ENCODE assay signal across 25 cellular contexts in genomic region chr2:182444806-182445205, GRCh38. TPM values are rescaled to one million over a fixed set of nuclear protein-coding genes. Genes with fewer than 3 reads are reported as not detected.
A peak's percentile ranks its signal among the peaks of the same experiment; 100 is the strongest.
DNase-seq lines count a peak whose midpoint lies in the region; ATAC-seq and TF ChIP-seq lines count a peak whose summit lies in the region.
"Had no signal": no experiment of that assay in that cellular context is flagged by ENCODE, and none has a peak within 500 bp of the region (broad histone marks: within the 10 kb centered on the region; RNA-seq: fewer than 3 reads in every experiment).

No MANE protein-coding gene starts in this region.

- ATAC-seq in HG03175 (IDR thresholded peaks at IDR 0.05; ENCODE audit: unreplicated experiment): no peak
- ATAC-seq: activated naive CD4-positive, alpha-beta T cell treated with anti-CD3 and anti-CD28 coated beads, Interleukin-2, amount 50 U/mL, for 72 hours; activated T-helper 17 cell treated with anti-CD3 and anti-CD28 coated beads, Interleukin-2, amount 50 U/mL, for 72 hours; body of pancreas; heart right ventricle; naive thymus-derived CD8-positive, alpha-beta T cell; stimulated activated memory B cell treated with anti-CD40 and anti-IgM and Interleukin-4, amounts not matched to agents 10 μg/mL and 1 μg/mL and 100 μg/mL, for 72 hours; WTC11 had no signal

- no peak overlapping the region for H3K27ac Mint-ChIP-seq in Caco-2 (ENCODE audit: unreplicated experiment)
- H3K27ac Mint-ChIP-seq: activated naive CD4-positive, alpha-beta T cell treated with anti-CD3 and anti-CD28 coated beads, Interleukin-2, amount 50 U/mL, for 72 hours; activated T-helper 17 cell treated with anti-CD3 and anti-CD28 coated beads, Interleukin-2, amount 50 U/mL, for 72 hours; memory B cell; naive thymus-derived CD8-positive, alpha-beta T cell; stimulated activated memory B cell treated with anti-CD40 and anti-IgM and Interleukin-4, amounts not matched to agents 10 μg/mL and 1 μg/mL and 100 μg/mL, for 72 hours had no signal

- no TSS peak for BruUV-seq in Caco-2 (replicated peaks; lab: Mats Ljungman, UMichigan)

- H3K9me3 ChIP-seq in adipocyte (ENCODE audit: control insufficient read depth, low read length) (no peaks in the 10 kb centered on the region), Caco-2 (no peaks in the 10 kb centered on the region)
- H3K9me3 ChIP-seq: body of pancreas, heart right ventricle, right atrium auricular region, uterus had no signal

- peaks cover 7% of the 10 kb centered on the region for H3K4me1 Mint-ChIP-seq in Caco-2 (ENCODE audit: low read depth, unreplicated experiment)
- H3K4me1 Mint-ChIP-seq: activated T-helper 17 cell treated with anti-CD3 and anti-CD28 coated beads, Interleukin-2, amount 50 U/mL, for 72 hours; memory B cell; naive thymus-derived CD8-positive, alpha-beta T cell; stimulated activated memory B cell treated with anti-CD40 and anti-IgM and Interleukin-4, amounts not matched to agents 10 μg/mL and 1 μg/mL and 100 μg/mL, for 72 hours had no signal

- DNase-seq in EH (ENCODE audit: low read depth) (peak; percentile 53), adipocyte (ENCODE audit: low read depth) (peak; percentile 76), dedifferentiated amniotic fluid mesenchymal stem cell (ENCODE audit: extremely low spot score) (peak; percentile 20), myocyte (ENCODE audit: low read depth) (peak; percentile 48), SIG-M5 treated with dmso at 0.1 percent for 504 hours (lab: John Stamatoyannopoulos, UW; ENCODE audit: unreplicated experiment) (no peak), Caco-2 (no peak)
- no peak for DNase-seq in activated T-cell treated with anti-CD3 and anti-CD28 coated beads, Interleukin-2, amount 50 U/mL, for 1 hour
- DNase-seq: ACHN; activated CD4-positive, alpha-beta T cell treated with anti-CD3 and anti-CD28 coated beads, Interleukin-2, amount 50 U/mL, for 4 hours; body of pancreas; heart right ventricle; naive thymus-derived CD8-positive, alpha-beta T cell; NCI-H1417; NCI-H2081; occipital lobe; stimulated activated CD4-positive, alpha-beta T cell treated with anti-CD3 and anti-CD28 coated beads, Interleukin-4, amount 100 ng/mL, for 1 hour; SW 1271; uterus had no signal

- no peaks in the 10 kb centered on the region for H3K27me3 Mint-ChIP-seq in Caco-2 (ENCODE audit: insufficient read depth, unreplicated experiment)
- H3K27me3 Mint-ChIP-seq: activated T-helper 17 cell treated with anti-CD3 and anti-CD28 coated beads, Interleukin-2, amount 50 U/mL, for 72 hours had no signal

- peaks cover 45% of the 10 kb centered on the region for H3K4me1 ChIP-seq in adipocyte (ENCODE audit: control insufficient read depth, insufficient read depth, low read length)
- no peaks in the 10 kb centered on the region for H3K4me1 ChIP-seq in Caco-2
- H3K4me1 ChIP-seq: body of pancreas, right atrium auricular region, uterus had no signal

- CTCF ChIA-PET in Caco-2 (lab: Charles Lee): no interaction called here

- no peak for TF ChIP-seq CTCF in Caco-2 (IDR thresholded peaks at IDR 0.05; ENCODE audit: insufficient read depth in 1 of 2, low read depth in 1 of 2, low read length in 1 of 2, severe bottlenecking in 1 of 2, unreplicated experiment in 1 of 2)

- no peaks in the 10 kb centered on the region for H3K27me3 ChIP-seq in adipocyte (replicated peaks; ENCODE audit: control insufficient read depth, insufficient read depth, low read length)
- no peaks in the 10 kb centered on the region for H3K27me3 ChIP-seq in Caco-2 (replicated peaks; ENCODE audit: control insufficient read depth, insufficient read depth, low read length)
- H3K27me3 ChIP-seq: body of pancreas, heart right ventricle, right atrium auricular region, uterus had no signal

- H3K4me3 ChIP-seq in adipocyte (ENCODE audit: low read length) (peak overlapping the region; percentile 4), Caco-2 (ENCODE audit: low read depth, low read length) (no peak overlapping the region)
- H3K4me3 ChIP-seq: body of pancreas, heart right ventricle, right atrium auricular region, uterus had no signal

- H3K9ac ChIP-seq in adipocyte (ENCODE audit: low read length): peak overlapping the region; percentile 43

- H3K9me3 Mint-ChIP-seq in Caco-2 (ENCODE audit: unreplicated experiment): no peaks in the 10 kb centered on the region
- H3K9me3 Mint-ChIP-seq: activated naive CD4-positive, alpha-beta T cell treated with anti-CD3 and anti-CD28 coated beads, Interleukin-2, amount 50 U/mL, for 72 hours; activated T-helper 17 cell treated with anti-CD3 and anti-CD28 coated beads, Interleukin-2, amount 50 U/mL, for 72 hours; WTC11 had no signal

- H3K4me3 Mint-ChIP-seq in Caco-2 (ENCODE audit: unreplicated experiment): no peak overlapping the region
- H3K4me3 Mint-ChIP-seq: activated T-helper 17 cell treated with anti-CD3 and anti-CD28 coated beads, Interleukin-2, amount 50 U/mL, for 72 hours; memory B cell; naive thymus-derived CD8-positive, alpha-beta T cell; stimulated activated memory B cell treated with anti-CD40 and anti-IgM and Interleukin-4, amounts not matched to agents 10 μg/mL and 1 μg/mL and 100 μg/mL, for 72 hours; WTC11 had no signal

- no peaks in the 10 kb centered on the region for H3K36me3 Mint-ChIP-seq in Caco-2 (ENCODE audit: insufficient read depth, unreplicated experiment)
- H3K36me3 Mint-ChIP-seq: activated naive CD4-positive, alpha-beta T cell treated with anti-CD3 and anti-CD28 coated beads, Interleukin-2, amount 50 U/mL, for 72 hours; memory B cell; naive thymus-derived CD8-positive, alpha-beta T cell; stimulated activated memory B cell treated with anti-CD40 and anti-IgM and Interleukin-4, amounts not matched to agents 10 μg/mL and 1 μg/mL and 100 μg/mL, for 72 hours; WTC11 had no signal

- H3K36me3 ChIP-seq in adipocyte (ENCODE audit: control insufficient read depth, insufficient read depth, low read length, severe bottlenecking) (no peaks in the 10 kb centered on the region), Caco-2 (ENCODE audit: control insufficient read depth, insufficient read depth, low read length) (no peaks in the 10 kb centered on the region)
- H3K36me3 ChIP-seq: heart right ventricle, right atrium auricular region, uterus had no signal

- POLR2A ChIA-PET in Caco-2 (lab: Charles Lee): no interaction called here

- intact Hi-C loops in Caco-2 (cut with micrococcal nuclease; ENCODE audit: unreplicated experiment): no loop called here

RNA-seq across cellular contexts. Expression of gene PDE1A, which starts 18.0 kb away (rescaled TPM):
- total RNA-seq in myocyte: 2.9 and 4.3 TPM in 2 replicates
- 2.7 TPM for polyA plus RNA-seq in myocyte (2012)
- total RNA-seq in Caco-2 (2022): 0.44 TPM in 1 of 2 replicates, not detected in the other
- total RNA-seq: activated naive CD4-positive, alpha-beta T cell treated with anti-CD3 and anti-CD28 coated beads, Interleukin-2, amount 50 U/mL, for 72 hours; activated T-helper 17 cell treated with anti-CD3 and anti-CD28 coated beads, Interleukin-2, amount 50 U/mL, for 72 hours; naive thymus-derived CD8-positive, alpha-beta T cell; WTC11 had no signal
- polyA plus RNA-seq: naive thymus-derived CD8-positive, alpha-beta T cell had no signal

Comparison
In these comparisons a context has a peak if more than half of its experiments do, and no peak if none do; other contexts are left out.
1. DNase-seq: peak in EH (single experiment), adipocyte (single experiment), dedifferentiated amniotic fluid mesenchymal stem cell (single experiment) and myocyte (single experiment); none in SIG-M5 treated with dmso at 0.1 percent for 504 hours (single experiment), activated T-cell treated with anti-CD3 and anti-CD28 coated beads, Interleukin-2, amount 50 U/mL, for 1 hour (single experiment) and Caco-2 (0 of 2).